In genomic region chr13:26707122-26708006, GRCh38 we compare ENCODE assay signal across 9 cellular contexts. TPM values are rescaled to one million over a fixed set of nuclear protein-coding genes. Genes with fewer than 3 reads are reported as not detected.
DNase-seq lines count a peak whose midpoint lies in the region; ATAC-seq and TF ChIP-seq lines count a peak whose summit lies in the region.
"Had no signal": no experiment of that assay in that cellular context is flagged by ENCODE, and none has a peak within 500 bp of the region (broad histone marks: within the 10 kb centered on the region; RNA-seq: fewer than 3 reads in every experiment).

No MANE protein-coding gene starts in this region.

- no peaks in the 10 kb centered on the region for H3K79me2 ChIP-seq in neural progenitor cell (ENCODE audit: low read depth)

- H3K9me3 Mint-ChIP-seq in CD8-positive, alpha-beta memory T cell = no peaks in the 10 kb centered on the region
- peaks cover 2% of the 10 kb centered on the region for H3K9me3 Mint-ChIP-seq in neural progenitor cell

- no peak overlapping the region for H3K27ac ChIP-seq in CD8-positive, alpha-beta memory T cell (ENCODE audit: low read depth, low read length)
- no peak overlapping the region for H3K27ac ChIP-seq in neural progenitor cell
- H3K27ac ChIP-seq: neutrophil had no signal

- peak in 3 of 5 donors; percentile 26 to 46 (median 33) for DNase-seq in CD8-positive, alpha-beta memory T cell
- DNase-seq in H7 (peak; percentile 86), NCI-H2227 treated with DMSO at 0.1 percent for 48 hours (lab: John Stamatoyannopoulos, UW) (peak; percentile 54), fibroblast of the conjunctiva (ENCODE audit: low read depth) (peak; percentile 12), neural progenitor cell (ENCODE audit: low spot score) (peak; percentile 76), GM19238 (ENCODE audit: insufficient read length, low spot score) (no peak)
- DNase-seq in activated T-cell treated with anti-CD3 and anti-CD28 coated beads, Interleukin-2, amount 50 U/mL, for 1 hour = peak; percentile 39

- ATAC-seq in HG03097 (IDR thresholded peaks at IDR 0.05; ENCODE audit: low FRiP score, unreplicated experiment) = no peak

- no peak overlapping the region for H3K9ac ChIP-seq in neural progenitor cell

- no peaks in the 10 kb centered on the region for H3K4me1 ChIP-seq in CD8-positive, alpha-beta memory T cell (ENCODE audit: insufficient read depth, low read length)
- H3K4me1 ChIP-seq in neural progenitor cell = no peaks in the 10 kb centered on the region

- H3K36me3 Mint-ChIP-seq in CD8-positive, alpha-beta memory T cell = peaks cover 0 to under 1% (median 0%) of the 10 kb centered on the region in 3 donors
- H3K36me3 Mint-ChIP-seq in neural progenitor cell = no peaks in the 10 kb centered on the region

- CTCF ChIA-PET in CD8-positive, alpha-beta memory T cell (lab: Charles Lee) = interaction anchor here (1.2 to 4.0 kb wide), 7 partner anchors 9 to 522 kb away, joined by 3 to 14 read pairs (median 5); no protein-coding TSS in a partner anchor

- no peaks in the 10 kb centered on the region for H3K27me3 ChIP-seq in CD8-positive, alpha-beta memory T cell (ENCODE audit: insufficient read depth, low read length, poor library complexity, severe bottlenecking)
- H3K27me3 ChIP-seq in H7 (ENCODE audit: control insufficient read depth, insufficient read depth, low read length) (no peaks in the 10 kb centered on the region), neural progenitor cell (no peaks in the 10 kb centered on the region)
- H3K27me3 ChIP-seq: neutrophil had no signal

- H3K27ac Mint-ChIP-seq in CD8-positive, alpha-beta memory T cell = peak overlapping the region in 1 of 8 donors; percentile 11
- H3K27ac Mint-ChIP-seq in neural progenitor cell = no peak overlapping the region

- H3K27me3 Mint-ChIP-seq in CD8-positive, alpha-beta memory T cell = peaks cover 0 to 12% of the 10 kb centered on the region in 2 donors
- H3K27me3 Mint-ChIP-seq in neural progenitor cell (ENCODE audit: insufficient read depth, low read depth) = peaks cover 2% of the 10 kb centered on the region

- no peaks in the 10 kb centered on the region for H3K4me1 Mint-ChIP-seq in CD8-positive, alpha-beta memory T cell
- H3K4me1 Mint-ChIP-seq in neural progenitor cell = no peaks in the 10 kb centered on the region

- TF ChIP-seq CTCF in neural progenitor cell (IDR thresholded peaks at IDR 0.05) = peak; percentile 70

- H3K9me3 ChIP-seq in CD8-positive, alpha-beta memory T cell (ENCODE audit: low read length) = no peaks in the 10 kb centered on the region
- peaks cover 2% of the 10 kb centered on the region for H3K9me3 ChIP-seq in neural progenitor cell (ENCODE audit: low read depth)
- H3K9me3 ChIP-seq: neutrophil had no signal

- POLR2A ChIA-PET in CD8-positive, alpha-beta memory T cell (lab: Charles Lee) = no interaction called here

- no peaks in the 10 kb centered on the region for H3K36me3 ChIP-seq in CD8-positive, alpha-beta memory T cell (ENCODE audit: insufficient read depth, low read length)
- H3K36me3 ChIP-seq in H7 (replicated peaks; ENCODE audit: control insufficient read depth, insufficient read depth, low read length) (no peaks in the 10 kb centered on the region), neural progenitor cell (peaks cover 4% of the 10 kb centered on the region)
- H3K36me3 ChIP-seq: neutrophil had no signal

- H3K4me3 Mint-ChIP-seq in CD8-positive, alpha-beta memory T cell = no peak overlapping the region
- no peak overlapping the region for H3K4me3 Mint-ChIP-seq in neural progenitor cell

- no peak overlapping the region for H3K4me3 ChIP-seq in CD8-positive, alpha-beta memory T cell (ENCODE audit: low read length)
- H3K4me3 ChIP-seq in H7 (ENCODE audit: insufficient read depth, low read depth, low read length) (no peak overlapping the region), neural progenitor cell (no peak overlapping the region)

- no peaks in the 10 kb centered on the region for H3F3A ChIP-seq in neural progenitor cell (ENCODE audit: low read depth)

- no peaks in the 10 kb centered on the region for H4K20me1 ChIP-seq in neural progenitor cell (ENCODE audit: low read depth)

- no peak overlapping the region for H3K4me2 ChIP-seq in neural progenitor cell

- no peak overlapping the region for H2AFZ ChIP-seq in neural progenitor cell (replicated peaks)

RNA-seq across cellular contexts. Expression of gene GPR12, which starts 53.2 kb away (rescaled TPM):
- total RNA-seq in CD8-positive, alpha-beta memory T cell = not detected
- polyA plus RNA-seq in CD8-positive, alpha-beta memory T cell = not detected
- not detected in 2 replicates for total RNA-seq in H7 (2014; rRNA removed; shearing (Covaris generic))
- total RNA-seq in neural progenitor cell (ENCODE audit: low replicate concordance) = not detected in 2 replicates
